Comparison of ENCODE assay signal across 11 cellular contexts in the genomic region with DNA sequence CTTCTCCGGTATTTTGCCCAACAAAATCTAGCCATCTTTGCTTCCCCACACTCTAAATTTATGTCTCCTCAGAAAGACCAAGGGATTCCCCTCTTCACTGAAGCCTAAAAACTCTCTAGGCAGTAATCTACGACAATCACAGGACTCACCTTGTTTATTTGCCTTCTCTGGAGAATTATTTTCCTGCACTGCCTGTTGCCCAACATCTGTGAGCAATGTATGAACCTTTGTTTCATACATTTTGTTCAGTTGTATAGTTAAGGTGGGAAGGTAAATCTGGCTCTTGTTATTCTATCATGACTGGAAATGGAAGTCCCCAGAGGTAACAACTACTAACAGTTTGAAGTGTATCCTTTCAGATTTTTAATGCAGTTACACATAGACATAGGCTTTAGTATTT. TPM values are rescaled to one million over a fixed set of nuclear protein-coding genes. Genes with fewer than 3 reads are reported as not detected.
A peak's percentile ranks its signal among the peaks of the same experiment; 100 is the strongest.
DNase-seq lines count a peak whose midpoint lies in the region; ATAC-seq and TF ChIP-seq lines count a peak whose summit lies in the region.
"Had no signal": no experiment of that assay in that cellular context is flagged by ENCODE, and none has a peak within 500 bp of the region (broad histone marks: within the 10 kb centered on the region; RNA-seq: fewer than 3 reads in every experiment).

No MANE protein-coding gene starts in this region.

- H3K4me1 Mint-ChIP-seq in Calu3 (ENCODE audit: low read depth, unreplicated experiment) (peaks cover 15% of the 10 kb centered on the region), endodermal cell (peaks cover 24% of the 10 kb centered on the region), neural crest cell (peaks cover 38% of the 10 kb centered on the region)

- peaks cover 53% of the 10 kb centered on the region for H3K36me3 ChIP-seq in OCI-LY3 (replicated peaks; ENCODE audit: low read depth, low read length)
- peaks cover 59% of the 10 kb centered on the region for H3K36me3 ChIP-seq in endodermal cell (ENCODE audit: control insufficient read depth, insufficient read depth, low read length)

- H3K9me3 Mint-ChIP-seq in Calu3 (ENCODE audit: low read depth, unreplicated experiment), result no peaks in the 10 kb centered on the region
- no peaks in the 10 kb centered on the region for H3K9me3 Mint-ChIP-seq in endodermal cell
- H3K9me3 Mint-ChIP-seq in neural crest cell, result no peaks in the 10 kb centered on the region

- no peak overlapping the region for H2AFZ ChIP-seq in OCI-LY3 (ENCODE audit: low read depth, low read length)

- H3K27ac Mint-ChIP-seq in Calu3 (ENCODE audit: unreplicated experiment) (no peak overlapping the region), endodermal cell (peak overlapping the region; percentile 59), neural crest cell (ENCODE audit: unreplicated experiment) (no peak overlapping the region)

- no peaks in the 10 kb centered on the region for H3K27me3 ChIP-seq in OCI-LY3 (ENCODE audit: low read depth, low read length)
- no peaks in the 10 kb centered on the region for H3K27me3 ChIP-seq in endodermal cell (ENCODE audit: control insufficient read depth, insufficient read depth, low read length, poor library complexity, severe bottlenecking)
- H3K27me3 ChIP-seq: heart right ventricle had no signal

- H3K4me1 ChIP-seq in OCI-LY3 (ENCODE audit: low read length), result peaks cover 30% of the 10 kb centered on the region
- H3K4me1 ChIP-seq in endodermal cell (ENCODE audit: control insufficient read depth, insufficient read depth, low read length), result peaks cover 4% of the 10 kb centered on the region

- H3K36me3 Mint-ChIP-seq in Calu3 (ENCODE audit: insufficient read depth, unreplicated experiment), result peaks cover 67% of the 10 kb centered on the region
- H3K36me3 Mint-ChIP-seq in endodermal cell (ENCODE audit: low read depth), result peaks cover 43% of the 10 kb centered on the region
- peaks cover 8% of the 10 kb centered on the region for H3K36me3 Mint-ChIP-seq in neural crest cell (ENCODE audit: low read depth)

- H3K9ac ChIP-seq in OCI-LY3 (ENCODE audit: low read length), result no peak overlapping the region
- H3K9ac ChIP-seq in endodermal cell (ENCODE audit: extremely low read depth, low read length, poor library complexity, severe bottlenecking), result peak overlapping the region; percentile 97

- intact Hi-C loops in Calu3 (cut with micrococcal nuclease; ENCODE audit: unreplicated experiment), result no loop called here
- intact Hi-C loops in left colon (cut with DNase I, micrococcal nuclease), result no loop called here

- 57 to 66% methylated on average over 1 to 2 of the region's 2 CpGs for WGBS in endodermal cell (ENCODE audit: insufficient coverage in 1 of 2, insufficient read length in 1 of 2), 2 experiments

- peaks cover 95% of the 10 kb centered on the region for H3K79me2 ChIP-seq in OCI-LY3 (ENCODE audit: low read length)

- H3K4me3 ChIP-seq in OCI-LY3 (ENCODE audit: low read length) (no peak overlapping the region), endodermal cell (ENCODE audit: low read length) (peak overlapping the region; percentile 98)

- peaks cover 39% of the 10 kb centered on the region for H4K20me1 ChIP-seq in OCI-LY3 (ENCODE audit: insufficient read depth, low read length)

- CTCF ChIA-PET in Calu3 (lab: Charles Lee), result no interaction called here

- no peak for TF ChIP-seq CTCF in Calu3 (IDR thresholded peaks at IDR 0.05; ENCODE audit: unreplicated experiment)
- TF ChIP-seq CTCF in OCI-LY3 (IDR thresholded peaks at IDR 0.05; ENCODE audit: low read depth, low read length), result no peak
- no peak for TF ChIP-seq CTCF in endodermal cell (conservative IDR thresholded peaks at IDR 0.05)
- TF ChIP-seq CTCF in neural crest cell (conservative IDR thresholded peaks at IDR 0.05), result no peak

- H3K27ac ChIP-seq in OCI-LY3 (ENCODE audit: low read length) (no peak overlapping the region), endodermal cell (ENCODE audit: low read depth, low read length) (no peak overlapping the region)

- H3K4me3 Mint-ChIP-seq in Calu3 (ENCODE audit: low read depth, unreplicated experiment) (peak overlapping the region; percentile 31), endodermal cell (peak overlapping the region; percentile 96), neural crest cell (peak overlapping the region; percentile 99)

- no peak for ATAC-seq in left colon
- ATAC-seq: heart right ventricle had no signal

- DNase-seq in Calu3, result no peak
- DNase-seq in endodermal cell, result no peak
- no peak for DNase-seq in neural crest cell (ENCODE audit: low read depth, low spot score)
- DNase-seq in NCI-H2227 (lab: John Stamatoyannopoulos, UW; ENCODE audit: unreplicated experiment), result no peak
- DNase-seq in NCI-H1092 (lab: John Stamatoyannopoulos, UW), result no peak
- no peak for DNase-seq in left colon
- no peak for DNase-seq in effector CD8-positive, alpha-beta T cell (lab: John Stamatoyannopoulos, UW)
- DNase-seq: activated CD4-positive, alpha-beta T cell treated with anti-CD3 and anti-CD28 coated beads for 4 hours; heart right ventricle; NCI-H2029 had no signal

- no peaks in the 10 kb centered on the region for H3K27me3 Mint-ChIP-seq in Calu3 (ENCODE audit: unreplicated experiment)
- H3K27me3 Mint-ChIP-seq in endodermal cell (ENCODE audit: insufficient read depth), result no peaks in the 10 kb centered on the region
- no peaks in the 10 kb centered on the region for H3K27me3 Mint-ChIP-seq in neural crest cell (ENCODE audit: low read depth)

- H3K4me2 ChIP-seq in OCI-LY3 (ENCODE audit: low read length), result peak overlapping the region; percentile 91

- BruUV-seq in Calu3 (replicated peaks; lab: Mats Ljungman, UMichigan), result no TSS peak

- H3K9me3 ChIP-seq in OCI-LY3 (ENCODE audit: insufficient read depth, low read length) (no peaks in the 10 kb centered on the region), endodermal cell (ENCODE audit: control insufficient read depth, low read length) (no peaks in the 10 kb centered on the region)
- H3K9me3 ChIP-seq: heart right ventricle had no signal

RNA-seq across cellular contexts. Expression of gene COPA, which starts 2.2 kb away (rescaled TPM):
- total RNA-seq in Calu3 (2022), result 195 and 208 TPM in 2 replicates
- total RNA-seq in endodermal cell, result 100 to 1,000 TPM; 159 to 174 TPM
- 114 TPM for polyA plus RNA-seq in endodermal cell (2013, experiment 1 of 2)
- 106 TPM for polyA plus RNA-seq in endodermal cell (2013, experiment 2 of 2)
- 123 and 124 TPM in 2 replicates for total RNA-seq in neural crest cell
- 100 to 1,000 TPM; 153 to 165 TPM for total RNA-seq in left colon

RNA-seq across cellular contexts. Expression of gene NCSTN, which starts 2.3 kb away (rescaled TPM):
- total RNA-seq in Calu3 (2022), result 128 and 135 TPM in 2 replicates
- 100 to 1,000 TPM; 103 to 107 TPM for total RNA-seq in endodermal cell
- polyA plus RNA-seq in endodermal cell (2013, experiment 1 of 2), result 108 TPM
- 85.8 TPM for polyA plus RNA-seq in endodermal cell (2013, experiment 2 of 2)
- total RNA-seq in neural crest cell, result 83.1 and 98.8 TPM in 2 replicates
- 100 to 1,000 TPM in 1 of 2 donors, 10 to 100 TPM in 1; 89.5 to 109 TPM for total RNA-seq in left colon

RNA-seq across cellular contexts. Expression of gene NHLH1, which starts 26.0 kb away (rescaled TPM):
- total RNA-seq in Calu3 (2022), result 1.4 and 1.6 TPM in 2 replicates
- under 1 TPM; 0.31 to 0.57 TPM for total RNA-seq in endodermal cell
- polyA plus RNA-seq in endodermal cell (2013, experiment 1 of 2), result 67.1 TPM
- polyA plus RNA-seq in endodermal cell (2013, experiment 2 of 2), result 44.6 TPM
- total RNA-seq in neural crest cell, result 10.0 and 10.6 TPM in 2 replicates
- total RNA-seq in left colon, result under 1 TPM in 1 of 2 donors, not detected in 1; 0.20 TPM

RNA-seq across cellular contexts. Expression of gene PEX19, which starts 55.9 kb away (rescaled TPM):
- 64.0 and 70.3 TPM in 2 replicates for total RNA-seq in Calu3 (2022)
- 100 to 1,000 TPM in 1 of 2 donors, 10 to 100 TPM in 1; 94.7 to 102 TPM for total RNA-seq in endodermal cell
- 70.6 TPM for polyA plus RNA-seq in endodermal cell (2013, experiment 1 of 2)
- polyA plus RNA-seq in endodermal cell (2013, experiment 2 of 2), result 65.2 TPM
- 85.5 and 87.4 TPM in 2 replicates for total RNA-seq in neural crest cell
- 10 to 100 TPM; 57.3 to 70.1 TPM for total RNA-seq in left colon

RNA-seq across cellular contexts. Expression of gene VANGL2, which starts 59.5 kb away (rescaled TPM):
- total RNA-seq in Calu3 (2022) (2.0 and 2.3 TPM in 2 replicates), endodermal cell (10 to 100 TPM; 62.5 to 67.5 TPM), neural crest cell (106 and 109 TPM in 2 replicates), left colon (1 to 10 TPM; 5.8 to 6.3 TPM)
- 144 TPM for polyA plus RNA-seq in endodermal cell (2013, experiment 1 of 2)
- 124 TPM for polyA plus RNA-seq in endodermal cell (2013, experiment 2 of 2)

Comparison
In these comparisons a context has a peak if more than half of its experiments do, and no peak if none do; other contexts are left out.
1. H3K4me3 Mint-ChIP-seq: peak in every context shown above with its lines; median percentile 99 in neural crest cell; 96 in endodermal cell; 31 in Calu3.